ENCODE assay signal across 14 cellular contexts in the genomic region with DNA sequence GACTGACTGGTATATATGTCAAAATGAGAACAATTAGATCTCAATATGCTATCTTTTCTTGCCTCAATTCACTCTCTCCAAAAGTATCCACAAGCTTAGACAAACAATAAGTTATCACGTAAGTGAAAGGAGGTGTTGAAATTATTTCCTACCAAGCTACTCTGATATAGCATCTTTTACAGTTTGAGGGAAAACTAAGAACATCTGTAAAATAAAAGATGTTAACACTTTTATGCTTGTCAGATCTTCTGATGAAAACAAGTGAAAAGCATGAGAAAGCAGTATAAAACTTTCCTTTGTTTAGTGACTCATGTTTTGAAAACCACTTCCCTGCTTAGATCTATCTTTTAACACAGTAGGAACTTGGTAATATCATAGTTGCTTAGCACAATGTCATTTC. TPM values are rescaled to one million over a fixed set of nuclear protein-coding genes. Genes with fewer than 3 reads are reported as not detected.
DNase-seq lines count a peak whose midpoint lies in the region; ATAC-seq, FAIRE-seq and TF ChIP-seq lines count a peak whose summit lies in the region.
"Had no signal": no experiment of that assay in that cellular context is flagged by ENCODE, and none has a peak within 500 bp of the region (broad histone marks: within the 10 kb centered on the region; RNA-seq: fewer than 3 reads in every experiment).

No MANE protein-coding gene starts in this region.

- peaks cover 17% of the 10 kb centered on the region for H3K4me1 ChIP-seq in astrocyte (ENCODE audit: insufficient read depth, low read length)
- H3K4me1 ChIP-seq: ascending aorta had no signal

- no peak for FAIRE-seq in astrocyte (lab: Jason Lieb, UNC)

- H3K27me3 ChIP-seq in astrocyte (ENCODE audit: insufficient read depth, low read length) = no peaks in the 10 kb centered on the region
- H3K27me3 ChIP-seq: ascending aorta had no signal

- H3K79me2 ChIP-seq in astrocyte (ENCODE audit: insufficient read depth, low read length) = no peaks in the 10 kb centered on the region

- ATAC-seq in GM19467 (IDR thresholded peaks at IDR 0.05; ENCODE audit: unreplicated experiment) (peak; percentile 11), HG03159 (IDR thresholded peaks at IDR 0.05; ENCODE audit: unreplicated experiment) (no peak), HG03039 (IDR thresholded peaks at IDR 0.05; ENCODE audit: unreplicated experiment) (no peak)

- H3K36me3 Mint-ChIP-seq in astrocyte (ENCODE audit: low read depth, unreplicated experiment) = no peaks in the 10 kb centered on the region
- H3K36me3 Mint-ChIP-seq in immature natural killer cell = peaks cover 0 to 3% (median 3%) of the 10 kb centered on the region in 3 donors
- no peaks in the 10 kb centered on the region for H3K36me3 Mint-ChIP-seq in mesothelial cell of epicardium

- no peak overlapping the region for H3K27ac Mint-ChIP-seq in astrocyte (ENCODE audit: unreplicated experiment)
- H3K27ac Mint-ChIP-seq in immature natural killer cell = peak overlapping the region; percentile 83 to 95 (median 87)
- no peak overlapping the region for H3K27ac Mint-ChIP-seq in mesothelial cell of epicardium

- no peaks in the 10 kb centered on the region for H3K9me3 ChIP-seq in astrocyte (ENCODE audit: insufficient read depth, low read depth, low read length)
- H3K9me3 ChIP-seq: ascending aorta had no signal

- H3K4me1 Mint-ChIP-seq in astrocyte (ENCODE audit: low read depth, unreplicated experiment) (peaks cover 7% of the 10 kb centered on the region), immature natural killer cell (peaks cover 19 to 41% of the 10 kb centered on the region in 2 donors), mesothelial cell of epicardium (peaks cover 21% of the 10 kb centered on the region)

- TF ChIP-seq CTCF in AG10803 (conservative IDR thresholded peaks at IDR 0.05; ENCODE audit: low read length) = no peak
- no peak for TF ChIP-seq CTCF in astrocyte (IDR thresholded peaks at IDR 0.05; ENCODE audit: insufficient read depth, low read depth, low read length)
- TF ChIP-seq CTCF in mesothelial cell of epicardium (IDR thresholded peaks at IDR 0.05; ENCODE audit: unreplicated experiment) = no peak

- H3K4me3 Mint-ChIP-seq in astrocyte (ENCODE audit: unreplicated experiment) (no peak overlapping the region), immature natural killer cell (peak overlapping the region; percentile 61 to 83 (median 69)), mesothelial cell of epicardium (no peak overlapping the region)

- no peak overlapping the region for H3K27ac ChIP-seq in astrocyte (ENCODE audit: low read depth, low read length)
- H3K27ac ChIP-seq: ascending aorta, VCaP had no signal

- H3K9ac ChIP-seq in astrocyte (ENCODE audit: low read length) = no peak overlapping the region

- no peaks in the 10 kb centered on the region for H3K27me3 Mint-ChIP-seq in astrocyte (ENCODE audit: low read depth, unreplicated experiment)
- H3K27me3 Mint-ChIP-seq in immature natural killer cell (ENCODE audit: low read depth in 3 of 3) = no peaks in the 10 kb centered on the region
- peaks cover 7% of the 10 kb centered on the region for H3K27me3 Mint-ChIP-seq in mesothelial cell of epicardium (ENCODE audit: low read depth)

- no peak overlapping the region for H2AFZ ChIP-seq in astrocyte (ENCODE audit: low read depth, low read length)

- H3K36me3 ChIP-seq in astrocyte (ENCODE audit: insufficient read depth, low read length) = no peaks in the 10 kb centered on the region

- H3K4me3 ChIP-seq in AG10803 (ENCODE audit: low read length) (no peak overlapping the region), astrocyte (ENCODE audit: insufficient read depth, low read depth, low read length) (no peak overlapping the region)
- H3K4me3 ChIP-seq: ascending aorta had no signal

- no peaks in the 10 kb centered on the region for H3K9me3 Mint-ChIP-seq in astrocyte (ENCODE audit: unreplicated experiment)
- H3K9me3 Mint-ChIP-seq in immature natural killer cell = no peaks in the 10 kb centered on the region
- H3K9me3 Mint-ChIP-seq in mesothelial cell of epicardium = no peaks in the 10 kb centered on the region

- DNase-seq in AG10803 (ENCODE audit: low read depth) (peak; percentile 61), astrocyte (ENCODE audit: low read depth) (peak; percentile 64), immature natural killer cell (peak in 2 of 3 donors; percentile 9 to 12), mesothelial cell of epicardium (ENCODE audit: low spot score in 2 of 2, unreplicated experiment in 2 of 2) (no peak), AML-193 (lab: John Stamatoyannopoulos, UW) (no peak)
- DNase-seq: Right ventricle myocardium superior; stimulated activated CD4-positive, alpha-beta T cell treated with anti-CD3 and anti-CD28 coated beads, Interleukin-4, amount 100 ng/mL, for 1 hour; stimulated activated naive CD4-positive, alpha-beta T cell treated with Interleukin-2 at 50 U/mL for 16 hours had no signal

- no peaks in the 10 kb centered on the region for H4K20me1 ChIP-seq in astrocyte (ENCODE audit: insufficient read depth, low read length)

- H3K4me2 ChIP-seq in astrocyte (ENCODE audit: low read length) = peak overlapping the region; percentile 43

RNA-seq across cellular contexts. Expression of gene MAB21L2, which starts 8.4 kb away (rescaled TPM):
- total RNA-seq in astrocyte (1.9 TPM in 2 replicates), mesothelial cell of epicardium (14.2 to 16.0 TPM (median 14.4 TPM) in 3 replicates)
- polyA plus RNA-seq in immature natural killer cell = not detected
- total RNA-seq: ascending aorta, NCI-H460 had no signal

Comparison
In these comparisons a context has a peak if more than half of its experiments do, and no peak if none do; other contexts are left out.
1. DNase-seq: peak in AG10803 (single experiment), astrocyte (single experiment) and immature natural killer cell (2 of 3); none in mesothelial cell of epicardium (0 of 2) and AML-193 (0 of 2).
2. H3K27ac Mint-ChIP-seq: peak in immature natural killer cell (6 of 6); none in astrocyte (single experiment) and mesothelial cell of epicardium (single experiment).
3. H3K4me3 Mint-ChIP-seq: peak in immature natural killer cell (5 of 5); none in astrocyte (single experiment) and mesothelial cell of epicardium (single experiment).